Comparison of ENCODE assay signal across 1 cellular context in the genomic region with DNA sequence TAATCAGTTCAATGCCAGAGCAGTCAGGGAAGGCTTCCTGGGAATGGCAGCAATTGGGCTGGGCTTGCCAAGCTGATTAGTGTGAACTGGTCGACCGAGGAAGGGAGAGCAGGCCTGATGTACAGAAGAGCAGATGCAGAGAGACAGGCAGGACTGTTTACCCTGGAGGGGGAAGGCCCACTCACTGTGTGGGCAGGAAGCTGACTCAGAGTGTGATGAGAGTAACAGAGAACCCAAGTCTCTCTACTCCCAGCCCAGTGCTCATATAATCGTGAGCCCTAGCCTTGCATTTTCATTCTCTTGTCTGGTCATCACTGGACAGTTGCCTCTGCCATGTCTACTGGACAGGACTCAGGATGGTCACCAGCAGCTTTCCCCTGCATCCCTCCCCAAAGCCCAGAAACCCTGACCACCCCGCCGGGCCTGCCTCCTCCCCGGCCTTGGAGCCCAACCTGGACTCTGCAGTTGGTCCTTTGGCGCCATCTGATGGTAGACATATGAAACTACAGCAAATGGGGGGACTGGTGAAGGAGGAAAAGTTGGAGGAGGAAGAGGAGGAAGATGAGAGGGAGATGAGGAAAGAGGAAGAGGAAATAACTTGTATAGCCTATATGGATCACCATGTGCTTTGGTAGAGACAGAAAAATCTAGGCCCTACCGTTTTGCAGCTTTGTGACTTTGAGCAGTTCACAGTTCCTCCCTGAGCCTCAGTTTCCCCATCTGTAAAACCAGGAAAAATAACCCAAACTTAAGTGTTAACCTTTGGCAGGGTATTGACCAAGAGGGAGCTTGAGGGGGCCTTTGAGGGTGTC.
TF ChIP-seq lines count a peak whose summit lies in the region.

No MANE protein-coding gene starts in this region.

TF ChIP-seq in GM23338, 12 proteins besides CTCF, POLR2A, EP300 and RAD21 (continued from another document):
- no peak for TF ChIP-seq ZNF462 (CRISPR knock-in tag; IDR thresholded peaks at IDR 0.05)
